ENCODE assay signal across 1 cellular context in the genomic region with DNA sequence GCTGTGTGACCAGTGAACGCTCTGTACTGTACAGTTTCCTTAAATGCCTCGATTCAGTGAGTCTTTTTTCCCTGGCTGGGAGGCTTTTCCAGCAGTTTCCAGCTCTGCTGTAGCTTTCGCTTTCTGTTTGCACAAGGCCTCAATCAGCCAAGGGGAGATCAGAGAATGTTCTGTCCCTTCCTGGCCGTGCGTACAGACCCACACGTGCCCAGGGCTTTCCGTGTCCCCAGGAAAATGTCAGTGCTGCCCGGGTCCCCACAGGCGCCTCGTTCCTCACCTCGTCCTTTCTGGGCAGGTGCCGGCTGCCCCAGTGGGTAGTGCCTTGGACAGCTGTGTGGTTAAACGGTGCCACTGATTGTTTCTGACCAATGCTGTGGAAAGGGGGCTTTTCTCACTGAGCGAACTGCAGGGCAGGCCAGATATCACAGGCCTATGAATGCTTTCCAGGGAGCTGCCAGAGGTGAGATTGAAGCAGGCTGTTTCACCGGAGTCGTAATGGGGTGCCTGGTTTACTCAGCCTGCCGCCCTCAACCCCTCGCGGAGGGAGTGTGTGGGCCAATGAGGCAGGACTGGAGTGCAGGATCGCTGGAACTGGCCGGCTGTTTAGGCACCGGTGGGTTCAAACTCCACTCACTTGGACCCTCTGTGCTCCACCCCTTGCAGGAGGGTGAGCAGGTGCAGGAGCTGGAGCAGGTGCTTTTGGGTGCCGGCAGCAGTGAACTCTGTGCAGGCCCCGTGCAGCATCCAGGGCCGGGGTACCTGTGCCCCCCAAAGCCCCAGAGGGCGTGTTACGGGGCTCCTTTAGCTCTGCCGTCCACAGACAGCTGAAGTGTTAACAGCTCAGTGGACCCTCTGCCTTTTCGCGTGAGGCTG.
TF ChIP-seq lines count a peak whose summit lies in the region.

No MANE protein-coding gene starts in this region.

TF ChIP-seq in liver, 16 proteins besides CTCF, POLR2A, EP300 and RAD21 (continued from another document):
- peak; percentile 55 for TF ChIP-seq REST (IDR thresholded peaks at IDR 0.05)
- no peak for TF ChIP-seq FOXA1 (IDR thresholded peaks at IDR 0.05)
- TF ChIP-seq HNF4A (conservative IDR thresholded peaks at IDR 0.05): peak in 1 of 2 donors; percentile 10
- TF ChIP-seq SP1 (IDR thresholded peaks at IDR 0.05): peak; percentile 62
- TF ChIP-seq EGR1 (IDR thresholded peaks at IDR 0.05; ENCODE audit: low read depth in 2 of 2): no peak
- TF ChIP-seq HNF4G (IDR thresholded peaks at IDR 0.05): no peak
- peak in 1 of 2 donors; percentile 36 for TF ChIP-seq RXRA (IDR thresholded peaks at IDR 0.05)
- TF ChIP-seq, protein P1, sequence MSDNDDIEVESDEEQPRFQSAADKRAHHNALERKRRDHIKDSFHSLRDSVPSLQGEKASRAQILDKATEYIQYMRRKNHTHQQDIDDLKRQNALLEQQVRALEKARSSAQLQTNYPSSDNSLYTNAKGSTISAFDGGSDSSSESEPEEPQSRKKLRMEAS (IDR thresholded peaks at IDR 0.05): no peak
TF ChIP-seq in liver: peak in this region for 5.
